In the genomic region with DNA sequence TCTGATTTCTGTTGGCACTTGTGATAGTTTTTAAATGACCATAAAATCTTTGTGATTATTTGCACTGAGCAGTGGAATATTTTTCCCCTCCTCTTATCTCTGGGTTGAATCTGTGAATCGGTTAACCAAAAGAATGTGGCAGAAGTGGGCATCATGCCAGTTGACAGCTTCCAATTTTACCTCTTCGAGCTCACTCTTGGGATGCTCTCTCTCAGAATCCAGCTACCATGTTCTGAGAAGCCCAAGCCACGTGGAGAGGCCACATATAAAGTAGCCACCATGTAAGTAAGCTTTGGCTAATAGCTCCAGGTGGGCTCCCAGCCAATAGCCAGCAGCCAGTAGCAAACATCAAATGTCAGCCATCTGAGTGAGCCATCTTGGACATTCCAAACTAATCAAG, we compare ENCODE assay signal across 24 cellular contexts. TPM values are rescaled to one million over a fixed set of nuclear protein-coding genes. Genes with fewer than 3 reads are reported as not detected.
A peak's percentile ranks its signal among the peaks of the same experiment; 100 is the strongest.
DNase-seq lines count a peak whose midpoint lies in the region; ATAC-seq and TF ChIP-seq lines count a peak whose summit lies in the region.
"Had no signal": no experiment of that assay in that cellular context is flagged by ENCODE, and none has a peak within 500 bp of the region (broad histone marks: within the 10 kb centered on the region; RNA-seq: fewer than 3 reads in every experiment).

No MANE protein-coding gene starts in this region.

- H3K4me1 Mint-ChIP-seq in WTC11 (peaks cover 13% of the 10 kb centered on the region), CD14-positive monocyte (peaks cover 10% of the 10 kb centered on the region)

- TF ChIP-seq CTCF in mammary epithelial cell (conservative IDR thresholded peaks at IDR 0.05 in 1 of 2, IDR thresholded peaks at IDR 0.05 in 1 of 2; ENCODE audit: extremely low read depth in 1 of 2, insufficient read depth in 1 of 2, low read depth in 1 of 2, low read length in 2 of 2), result no peak
- no peak for TF ChIP-seq CTCF in breast epithelium (IDR thresholded peaks at IDR 0.05)
- no peak for TF ChIP-seq CTCF in PC-9 (conservative IDR thresholded peaks at IDR 0.05)
- no peak for TF ChIP-seq CTCF in brain microvascular endothelial cell (IDR thresholded peaks at IDR 0.05; ENCODE audit: low read depth, low read length, missing control alignments)
- TF ChIP-seq CTCF in WTC11 (IDR thresholded peaks at IDR 0.05), result no peak
- no peak for TF ChIP-seq CTCF in CD14-positive monocyte (IDR thresholded peaks at IDR 0.05)

- H3K9me3 Mint-ChIP-seq in WTC11, result peaks cover 14% of the 10 kb centered on the region; the same call in 1 of the 2 replicates
- peaks cover 13 to 26% (median 16%) of the 10 kb centered on the region in 7 donors for H3K9me3 Mint-ChIP-seq in CD14-positive monocyte
- H3K9me3 Mint-ChIP-seq: H9 had no signal

- no peak overlapping the region for H2AFZ ChIP-seq in mammary epithelial cell (ENCODE audit: low read depth, low read length)
- no peak overlapping the region for H2AFZ ChIP-seq in PC-9

- peaks cover 4% of the 10 kb centered on the region; the same call in 1 of the 2 replicates for H3K36me3 Mint-ChIP-seq in WTC11
- H3K36me3 Mint-ChIP-seq in CD14-positive monocyte, result no peaks in the 10 kb centered on the region

- H3F3A ChIP-seq in PC-9 (ENCODE audit: insufficient read depth, low read depth), result 0 out of 2 replicates have a peak, but pooled peaks cover 5% of the 10 kb centered on the region

- H3K4me2 ChIP-seq in mammary epithelial cell (ENCODE audit: insufficient read depth, low read depth, low read length), result no peak overlapping the region
- H3K4me2 ChIP-seq in PC-9, result no peak overlapping the region

- dilution Hi-C loops in mammary epithelial cell (cut with HindIII; ENCODE audit: low sequenced_read_pairs), result no loop called here

- in situ Hi-C loops in mammary epithelial cell (cut with MboI; ENCODE audit: low sequenced_read_pairs in 2 of 2) (no loop called here), brain microvascular endothelial cell (cut with HindIII; ENCODE audit: low pct_ligation_motif_present, low sequenced_read_pairs) (no loop called here)

- no peaks in the 10 kb centered on the region for H3K9me2 ChIP-seq in PC-9 (ENCODE audit: insufficient read depth)

- H3K4me1 ChIP-seq in mammary epithelial cell (ENCODE audit: insufficient read depth, low read length), result peaks cover 11% of the 10 kb centered on the region
- no peaks in the 10 kb centered on the region for H3K4me1 ChIP-seq in breast epithelium
- no peaks in the 10 kb centered on the region for H3K4me1 ChIP-seq in PC-9 (replicated peaks; ENCODE audit: insufficient read depth)
- H3K4me1 ChIP-seq: body of pancreas, esophagus squamous epithelium, gastroesophageal sphincter, pancreas, Peyer's patch, vagina had no signal

- H3K79me2 ChIP-seq in mammary epithelial cell (ENCODE audit: insufficient read depth, low read length) (no peaks in the 10 kb centered on the region), PC-9 (ENCODE audit: low read depth) (no peaks in the 10 kb centered on the region)

- no peak for TF ChIP-seq POLR2A in breast epithelium (IDR thresholded peaks at IDR 0.05)

- H3K4me3 Mint-ChIP-seq in WTC11, result no peak overlapping the region
- H3K4me3 Mint-ChIP-seq in CD14-positive monocyte, result no peak overlapping the region
- H3K4me3 Mint-ChIP-seq: activated T-cell treated with anti-CD3 and anti-CD28 coated beads, Interleukin-2, amount 50 U/mL, for 72 hours; H9; naive thymus-derived CD8-positive, alpha-beta T cell had no signal

- H3K36me3 ChIP-seq in mammary epithelial cell (ENCODE audit: insufficient read depth, low read length) (no peaks in the 10 kb centered on the region), breast epithelium (no peaks in the 10 kb centered on the region), PC-9 (ENCODE audit: low read depth) (no peaks in the 10 kb centered on the region), brain microvascular endothelial cell (replicated peaks) (no peaks in the 10 kb centered on the region)
- H3K36me3 ChIP-seq: BLaER1 treated with 17β-estradiol and CSF1 and Interleukin-3, amounts not matched to agents 10 nM and 100 nM; esophagus squamous epithelium; gastroesophageal sphincter; pancreas; Peyer's patch; vagina had no signal

- H3K4me3 ChIP-seq in mammary epithelial cell (replicated peaks in 1 of 3; ENCODE audit: insufficient read depth in 1 of 3, low read depth in 2 of 3, low read length in 3 of 3), result no peak overlapping the region
- no peak overlapping the region for H3K4me3 ChIP-seq in breast epithelium
- no peak overlapping the region for H3K4me3 ChIP-seq in PC-9
- H3K4me3 ChIP-seq in brain microvascular endothelial cell (ENCODE audit: low read depth, low read length), result no peak overlapping the region
- H3K4me3 ChIP-seq: BLaER1 treated with 17β-estradiol and CSF1 and Interleukin-3, amounts not matched to agents 10 nM and 100 nM; body of pancreas; esophagus squamous epithelium; gastroesophageal sphincter; GM12878; pancreas; Peyer's patch; SK-N-MC; vagina had no signal

- H3K27me3 Mint-ChIP-seq in WTC11 (ENCODE audit: low read depth), result peaks cover 1% of the 10 kb centered on the region
- H3K27me3 Mint-ChIP-seq in CD14-positive monocyte (ENCODE audit: low read depth in 3 of 3), result peaks cover 0 to 5% (median 3%) of the 10 kb centered on the region in 3 donors

- CTCF ChIA-PET in mammary epithelial cell (lab: Charles Lee; ENCODE audit: low non-redundant PET) (interaction anchor here (0.6 kb wide), 1 partner anchor 413 kb away, joined by 3 read pairs; no protein-coding TSS in a partner anchor), PC-9 (lab: Charles Lee) (no interaction called here), WTC11 (lab: Charles Lee) (interaction anchor here (0.8 kb wide), 1 partner anchor 12 kb away, joined by 3 read pairs; no protein-coding TSS in a partner anchor)

- no TSS peak for BruUV-seq in mammary epithelial cell (replicated peaks; lab: Mats Ljungman, UMichigan)
- no TSS peak for BruUV-seq in PC-9 (replicated peaks; lab: Mats Ljungman, UMichigan)

- H4K20me1 ChIP-seq in mammary epithelial cell (ENCODE audit: insufficient read depth, low read length) (no peaks in the 10 kb centered on the region), PC-9 (ENCODE audit: insufficient read depth) (no peaks in the 10 kb centered on the region)
- H4K20me1 ChIP-seq: BLaER1 treated with 17β-estradiol and CSF1 and Interleukin-3, amounts not matched to agents 10 nM and 100 nM had no signal

- H3K27ac Mint-ChIP-seq in WTC11 (no peak overlapping the region), CD14-positive monocyte (peak overlapping the region in 1 of 7 donors; percentile 63)
- H3K27ac Mint-ChIP-seq: activated T-cell treated with anti-CD3 and anti-CD28 coated beads, Interleukin-2, amount 50 U/mL, for 72 hours; H9; naive thymus-derived CD8-positive, alpha-beta T cell had no signal

- POLR2A ChIA-PET in PC-9 (lab: Charles Lee; ENCODE audit: unreplicated experiment), result interaction anchor here (0.6 kb wide), 2 partner anchors 79 to 285 kb away, joined by 5 to 14 read pairs; no protein-coding TSS in a partner anchor
- POLR2A ChIA-PET in WTC11 (lab: Charles Lee), result no interaction called here

- H3K27me3 ChIP-seq in mammary epithelial cell (ENCODE audit: insufficient read depth, low read length) (no peaks in the 10 kb centered on the region), breast epithelium (no peaks in the 10 kb centered on the region), PC-9 (ENCODE audit: insufficient read depth, low read depth) (no peaks in the 10 kb centered on the region), brain microvascular endothelial cell (replicated peaks) (no peaks in the 10 kb centered on the region)
- H3K27me3 ChIP-seq: BLaER1 treated with 17β-estradiol and CSF1 and Interleukin-3, amounts not matched to agents 10 nM and 100 nM; body of pancreas; esophagus squamous epithelium; gastroesophageal sphincter; pancreas; Peyer's patch; vagina had no signal

- H3K27ac ChIP-seq in mammary epithelial cell (ENCODE audit: insufficient read depth, low read depth, low read length) (no peak overlapping the region), breast epithelium (no peak overlapping the region), PC-9 (no peak overlapping the region), brain microvascular endothelial cell (no peak overlapping the region)
- H3K27ac ChIP-seq: BLaER1 treated with 17β-estradiol and CSF1 and Interleukin-3, amounts not matched to agents 10 nM and 100 nM; body of pancreas; esophagus squamous epithelium; gastroesophageal sphincter; pancreas; Peyer's patch; SK-N-MC; vagina had no signal

- peak; percentile 52 for DNase-seq in mammary epithelial cell
- DNase-seq in breast epithelium (ENCODE audit: low spot score in 2 of 2), result no peak
- peak; percentile 27 to 52 for DNase-seq in PC-9
- peak; percentile 24 for DNase-seq in brain microvascular endothelial cell
- no peak for DNase-seq in WTC11 (ENCODE audit: low spot score)
- no peak for DNase-seq in CD14-positive monocyte (ENCODE audit: low spot score)
- DNase-seq: activated naive CD4-positive, alpha-beta T cell treated with anti-CD3 and anti-CD28 coated beads, Interleukin-2, amount 50 U/mL, for 16 hours; activated T-cell treated with anti-CD3 and anti-CD28 coated beads, Interleukin-2, amount 50 U/mL, for 72 hours; body of pancreas; esophagus squamous epithelium; H9; left cardiac atrium; naive thymus-derived CD8-positive, alpha-beta T cell; NCI-H1436 treated with DMSO at 0.1 percent for 48 hours; pancreas; Peyer's patch had no signal

- H3K9ac ChIP-seq in mammary epithelial cell (ENCODE audit: insufficient read depth, low read length), result no peak overlapping the region
- H3K9ac ChIP-seq: BLaER1 treated with 17β-estradiol and CSF1 and Interleukin-3, amounts not matched to agents 10 nM and 100 nM had no signal

- intact Hi-C loops in mammary epithelial cell (cut with micrococcal nuclease), result no loop called here
- intact Hi-C loops in breast epithelium (cut with DNase I; ENCODE audit: low total_unique reads), result no loop called here
- intact Hi-C loops in PC-9 (cut with micrococcal nuclease; ENCODE audit: unreplicated experiment), result no loop called here
- intact Hi-C loops in CD14-positive monocyte (cut with micrococcal nuclease), result no loop called here

- 16% methylated on average over 3 of the region's 3 CpGs for WGBS in mammary epithelial cell (ENCODE audit: low coverage, missing lambda C conversion rate)

- ATAC-seq in WTC11 (no peak), GM19463 (IDR thresholded peaks at IDR 0.05; ENCODE audit: unreplicated experiment) (no peak), HG02642 (IDR thresholded peaks at IDR 0.05; ENCODE audit: poor library complexity, unreplicated experiment) (no peak)
- ATAC-seq: activated T-cell treated with anti-CD3 and anti-CD28 coated beads, Interleukin-2, amount 50 U/mL, for 72 hours; body of pancreas; gastroesophageal sphincter; GM12878; left cardiac atrium; naive thymus-derived CD8-positive, alpha-beta T cell; pancreas; sciatic nerve had no signal

- no peaks in the 10 kb centered on the region for H3K9me3 ChIP-seq in mammary epithelial cell (replicated peaks; ENCODE audit: insufficient read depth, low read length)
- no peaks in the 10 kb centered on the region for H3K9me3 ChIP-seq in breast epithelium
- no peaks in the 10 kb centered on the region for H3K9me3 ChIP-seq in PC-9 (ENCODE audit: insufficient read depth, low read depth)
- H3K9me3 ChIP-seq: body of pancreas, esophagus squamous epithelium, gastroesophageal sphincter, pancreas, Peyer's patch, vagina had no signal

RNA-seq across cellular contexts. Expression of gene WDR19, which starts 12.9 kb away (rescaled TPM):
- 10 to 100 TPM; 14.4 to 23.7 TPM for total RNA-seq in mammary epithelial cell
- polyA plus RNA-seq in mammary epithelial cell, result 11.5 TPM
- 15.2 TPM for polyA minus RNA-seq in mammary epithelial cell
- 10 to 100 TPM; 65.6 to 75.8 (median 66.5) TPM for total RNA-seq in breast epithelium
- total RNA-seq in PC-9 (2021), result 26.1 and 33.2 TPM in 2 replicates
- 22.1 to 25.1 TPM (median 23.3 TPM) in 3 replicates for total RNA-seq in WTC11 (2021)
- 1 to 10 TPM; 1.7 to 2.0 TPM for polyA plus RNA-seq in CD14-positive monocyte

Comparison
In these comparisons a context has a peak if more than half of its experiments do, and no peak if none do; other contexts are left out.
1. DNase-seq: peak in mammary epithelial cell (single experiment), PC-9 (2 of 2) and brain microvascular endothelial cell (single experiment); none in breast epithelium (0 of 2), WTC11 (single experiment) and CD14-positive monocyte (single experiment).